Comparison of ENCODE assay signal across 9 cellular contexts in genomic region chr1:31593770-31594632, GRCh38. TPM values are rescaled to one million over a fixed set of nuclear protein-coding genes. Genes with fewer than 3 reads are reported as not detected.
DNase-seq lines count a peak whose midpoint lies in the region; ATAC-seq, FAIRE-seq and TF ChIP-seq lines count a peak whose summit lies in the region.
"Had no signal": no experiment of that assay in that cellular context is flagged by ENCODE, and none has a peak within 500 bp of the region (broad histone marks: within the 10 kb centered on the region; RNA-seq: fewer than 3 reads in every experiment).

No MANE protein-coding gene starts in this region.

- no peaks in the 10 kb centered on the region for H3K79me2 ChIP-seq in HepG2 (ENCODE audit: insufficient read depth, low read length)

- FAIRE-seq in HepG2 (lab: Jason Lieb, UNC): peak; percentile 90

- POLR2A ChIA-PET in HepG2 (lab: Yijun Ruan, JAX): interaction anchor here (1.3 kb wide), 1 partner anchor 31 kb away, joined by 3 read pairs; no protein-coding TSS in a partner anchor

- H3K27ac ChIP-seq in HepG2 (ENCODE audit: extremely low read length, insufficient read depth, low read length): no peak overlapping the region

- in situ Hi-C loops in HepG2 (cut with HindIII; ENCODE audit: extremely low pct_ligation_motif_present, low pct_unique_long_range_greater_than_20kb): no loop called here

- peak; percentile 91 for TF ChIP-seq RAD21 in HepG2 (CRISPR knock-in tag; IDR thresholded peaks at IDR 0.05)

- H2AFZ ChIP-seq in HepG2 (ENCODE audit: low read length): no peak overlapping the region

- H3K27me3 ChIP-seq in HepG2 (ENCODE audit: control insufficient read depth in 1 of 2, insufficient read depth in 2 of 2, low read length in 2 of 2): peaks cover 0 to 9% of the 10 kb centered on the region in 2 experiments; a peak in 1 of 5 replicates

- no peaks in the 10 kb centered on the region for H3K36me3 ChIP-seq in HepG2 (replicated peaks in 1 of 2; ENCODE audit: control insufficient read depth in 1 of 2, insufficient read depth in 2 of 2, low read length in 2 of 2)

- ATAC-seq in GM19351 (IDR thresholded peaks at IDR 0.05; ENCODE audit: unreplicated experiment) (peak; percentile 60), HepG2 (peak; percentile 97), GM19395 (IDR thresholded peaks at IDR 0.05; ENCODE audit: unreplicated experiment) (no peak)

- H3K9ac ChIP-seq in HepG2 (ENCODE audit: insufficient read depth, low read depth, low read length): no peak overlapping the region

- TF ChIP-seq EP300 in HepG2 (IDR thresholded peaks at IDR 0.05; ENCODE audit: low read depth in 2 of 2, low read length in 2 of 2) (no peak), HepG2 (CRISPR knock-in tag; IDR thresholded peaks at IDR 0.05; ENCODE audit: borderline replicate concordance) (no peak)

- no peaks in the 10 kb centered on the region for H3K4me1 ChIP-seq in HepG2 (ENCODE audit: insufficient read depth, low read length)

- DNase-seq in AG10803 (ENCODE audit: low read depth) (peak; percentile 69), NCI-H187 treated with DMSO at 0.1 percent for 48 hours (lab: John Stamatoyannopoulos, UW) (peak; percentile 25), UCSD-AML1 (lab: John Stamatoyannopoulos, UW; ENCODE audit: unreplicated experiment) (peak; percentile 57), cardiac fibroblast (ENCODE audit: low read depth in 2 of 2) (peak; percentile 77 to 80), HepG2 (ENCODE audit: low spot score) (peak; percentile 62)
- peak; percentile 8 for DNase-seq in stimulated activated CD8-positive, alpha-beta memory T cell treated with anti-CD3 and anti-CD28 coated beads, Interleukin-15, amount 100 ng/mL, for 24 hours (ENCODE audit: low read depth)

- CTCF ChIA-PET in HepG2 (lab: Yijun Ruan, JAX; ENCODE audit: low intra/inter-chr PET ratio, low total read pairs): interaction anchor here (0.6 to 7.6 kb wide), 4 partner anchors 23 to 172 kb away, joined by 3 to 106 read pairs (median 6); partner anchors contain the start of gene HCRTR1

- BruUV-seq in HepG2 (replicated peaks; lab: Mats Ljungman, UMichigan): no TSS peak

- H3K4me3 ChIP-seq in AG10803 (ENCODE audit: low read length) (no peak overlapping the region), cardiac fibroblast (replicated peaks in 1 of 2; ENCODE audit: low read depth in 2 of 2, low read length in 2 of 2) (no peak overlapping the region), HepG2 (replicated peaks in 1 of 3; ENCODE audit: insufficient read depth in 1 of 3, low read depth in 2 of 3, low read length in 3 of 3) (no peak overlapping the region)

- TF ChIP-seq CTCF in AG10803 (conservative IDR thresholded peaks at IDR 0.05; ENCODE audit: low read length) (peak; percentile 92), cardiac fibroblast (IDR thresholded peaks at IDR 0.05; ENCODE audit: low read depth, low read length) (peak; percentile 98), HepG2 (CRISPR knock-in tag; IDR thresholded peaks at IDR 0.05) (peak; percentile 98)

- H3K4me2 ChIP-seq in HepG2 (ENCODE audit: low read depth, low read length): no peak overlapping the region

- no peaks in the 10 kb centered on the region for H3K9me3 ChIP-seq in HepG2 (ENCODE audit: low read length)

- WGBS in HepG2 (ENCODE audit: low lambda C conversion rate): 24% methylated on average over 9 of the region's 10 CpGs

- intact Hi-C loops in HepG2 (cut with micrococcal nuclease; ENCODE audit: unreplicated experiment): loop anchor here (1.0 kb wide), 1 partner anchor 30 kb away; no protein-coding TSS in a partner anchor

- no peak for TF ChIP-seq POLR2A in HepG2 (IDR thresholded peaks at IDR 0.05; ENCODE audit: insufficient read depth in 1 of 2, low read depth in 2 of 2, low read length in 2 of 2)

- no peaks in the 10 kb centered on the region for H4K20me1 ChIP-seq in HepG2 (ENCODE audit: insufficient read depth, low read length)

TF ChIP-seq in HepG2, 621 proteins besides CTCF, POLR2A, EP300 and RAD21 (continues in another document):
- TF ChIP-seq CENPT (CRISPR knock-in tag; IDR thresholded peaks at IDR 0.05; ENCODE audit: low read depth): no peak
- 0 out of 2 replicates have a peak, but pooled peaks have one; percentile 45 for TF ChIP-seq SSRP1 (CRISPR knock-in tag; IDR thresholded peaks at IDR 0.05)
- no peak for TF ChIP-seq ZSCAN30 (CRISPR knock-in tag; IDR thresholded peaks at IDR 0.05)
- 0 out of 2 replicates have a peak, but pooled peaks have one; percentile 50 for TF ChIP-seq ZNF619 (CRISPR knock-in tag; IDR thresholded peaks at IDR 0.05)
- no peak for TF ChIP-seq ZNF138 (CRISPR knock-in tag; IDR thresholded peaks at IDR 0.05; ENCODE audit: low read depth)
- no peak for TF ChIP-seq ZNF546 (CRISPR knock-in tag; conservative IDR thresholded peaks at IDR 0.05)
- TF ChIP-seq THYN1 (CRISPR knock-in tag; IDR thresholded peaks at IDR 0.05; ENCODE audit: borderline replicate concordance, low read depth): no peak

RNA-seq across cellular contexts. Expression of gene TINAGL1, which starts 17.7 kb away (rescaled TPM):
- 10.5 and 24.7 TPM in 2 replicates for total RNA-seq in HepG2 (2016; rRNA removed; fragmentation: Illumina TruSeq; extraction: Trizol)
- total RNA-seq in HepG2 (2016; cell fraction: cytosol; rRNA removed; fragmentation: Illumina TruSeq; extraction: Trizol; ENCODE audit: low read depth): 13.7 and 15.2 TPM in 2 replicates
- 9.6 and 28.4 TPM in 2 replicates for total RNA-seq in HepG2 (2016; cell fraction: insoluble cytoplasmic fraction; rRNA removed; fragmentation: Illumina TruSeq; extraction: Trizol)
- total RNA-seq in HepG2 (2016; cell fraction: membrane; rRNA removed; fragmentation: Illumina TruSeq; extraction: Trizol): 21.8 and 22.0 TPM in 2 replicates
- total RNA-seq in HepG2 (2016; cell fraction: nucleus; rRNA removed; fragmentation: Illumina TruSeq; extraction: Trizol): 24.5 and 28.2 TPM in 2 replicates
- polyA plus RNA-seq in HepG2 (2011; rRNA removed): 76.8 and 139 TPM in 2 replicates
- polyA plus RNA-seq in HepG2 (2011; cell fraction: cytosol; rRNA removed): 62.4 and 79.7 TPM in 2 replicates
- 185 and 206 TPM in 2 replicates for polyA plus RNA-seq in HepG2 (2011; cell fraction: nucleus; rRNA removed)
- polyA plus RNA-seq in HepG2 (2012): 42.8 and 47.0 TPM in 2 replicates
- 5.5 and 6.8 TPM in 2 replicates for polyA plus RNA-seq in HepG2 (2016; cell fraction: cytosol; fragmentation: Illumina TruSeq; extraction: Trizol; ENCODE audit: low read depth)
- 8.8 and 11.1 TPM in 2 replicates for polyA plus RNA-seq in HepG2 (2016; cell fraction: insoluble cytoplasmic fraction; fragmentation: Illumina TruSeq; extraction: Trizol; ENCODE audit: low read depth)
- polyA plus RNA-seq in HepG2 (2016; cell fraction: membrane; fragmentation: Illumina TruSeq; extraction: Trizol; ENCODE audit: low read depth): 10.6 and 11.6 TPM in 2 replicates
- 48.2 and 51.2 TPM in 2 replicates for polyA plus RNA-seq in HepG2 (2016; cell fraction: nucleus; fragmentation: Illumina TruSeq; extraction: Trizol; ENCODE audit: insufficient read depth, low read depth)
- 13.3 and 101 TPM in 2 replicates for polyA minus RNA-seq in HepG2 (2011; rRNA and poly(A)+ RNA removed; ENCODE audit: low replicate concordance)
- 27.7 and 32.7 TPM in 2 replicates for polyA minus RNA-seq in HepG2 (2011; cell fraction: cytosol; rRNA and poly(A)+ RNA removed)
- 24.6 and 37.8 TPM in 2 replicates for polyA minus RNA-seq in HepG2 (2011; cell fraction: nucleus; rRNA and poly(A)+ RNA removed)

RNA-seq across cellular contexts. Expression of gene HCRTR1, which starts 23.5 kb away (rescaled TPM):
- total RNA-seq in HepG2 (2016; rRNA removed; fragmentation: Illumina TruSeq; extraction: Trizol): not detected in 2 replicates
- total RNA-seq in HepG2 (2016; cell fraction: cytosol; rRNA removed; fragmentation: Illumina TruSeq; extraction: Trizol; ENCODE audit: low read depth): not detected in 2 replicates
- total RNA-seq in HepG2 (2016; cell fraction: insoluble cytoplasmic fraction; rRNA removed; fragmentation: Illumina TruSeq; extraction: Trizol): not detected in 2 replicates
- not detected in 2 replicates for total RNA-seq in HepG2 (2016; cell fraction: membrane; rRNA removed; fragmentation: Illumina TruSeq; extraction: Trizol)
- total RNA-seq in HepG2 (2016; cell fraction: nucleus; rRNA removed; fragmentation: Illumina TruSeq; extraction: Trizol): not detected in 2 replicates
- 0.05 TPM in 1 of 2 replicates, not detected in the other for polyA plus RNA-seq in HepG2 (2011; rRNA removed)
- 0.03 TPM in 1 of 2 replicates, not detected in the other for polyA plus RNA-seq in HepG2 (2011; cell fraction: cytosol; rRNA removed)
- polyA plus RNA-seq in HepG2 (2011; cell fraction: nucleus; rRNA removed): 0.13 and 0.23 TPM in 2 replicates
- polyA plus RNA-seq in HepG2 (2012): 0.07 TPM in 1 of 2 replicates, not detected in the other
- not detected in 2 replicates for polyA plus RNA-seq in HepG2 (2016; cell fraction: cytosol; fragmentation: Illumina TruSeq; extraction: Trizol; ENCODE audit: low read depth)
- not detected in 2 replicates for polyA plus RNA-seq in HepG2 (2016; cell fraction: insoluble cytoplasmic fraction; fragmentation: Illumina TruSeq; extraction: Trizol; ENCODE audit: low read depth)
- polyA plus RNA-seq in HepG2 (2016; cell fraction: membrane; fragmentation: Illumina TruSeq; extraction: Trizol; ENCODE audit: low read depth): not detected in 2 replicates
- not detected in 2 replicates for polyA plus RNA-seq in HepG2 (2016; cell fraction: nucleus; fragmentation: Illumina TruSeq; extraction: Trizol; ENCODE audit: insufficient read depth, low read depth)
- not detected in 2 replicates for polyA minus RNA-seq in HepG2 (2011; rRNA and poly(A)+ RNA removed; ENCODE audit: low replicate concordance)
- not detected in 2 replicates for polyA minus RNA-seq in HepG2 (2011; cell fraction: cytosol; rRNA and poly(A)+ RNA removed)
- polyA minus RNA-seq in HepG2 (2011; cell fraction: nucleus; rRNA and poly(A)+ RNA removed): not detected in 2 replicates
- total RNA-seq: skeletal muscle tissue had no signal

RNA-seq across cellular contexts. Expression of gene PEF1, which starts 50.7 kb away (rescaled TPM):
- total RNA-seq in HepG2 (2016; rRNA removed; fragmentation: Illumina TruSeq; extraction: Trizol): 57.1 and 85.7 TPM in 2 replicates
- 16.0 and 19.1 TPM in 2 replicates for total RNA-seq in HepG2 (2016; cell fraction: cytosol; rRNA removed; fragmentation: Illumina TruSeq; extraction: Trizol; ENCODE audit: low read depth)
- total RNA-seq in HepG2 (2016; cell fraction: insoluble cytoplasmic fraction; rRNA removed; fragmentation: Illumina TruSeq; extraction: Trizol): 57.5 and 91.4 TPM in 2 replicates
- total RNA-seq in HepG2 (2016; cell fraction: membrane; rRNA removed; fragmentation: Illumina TruSeq; extraction: Trizol): 33.1 and 34.7 TPM in 2 replicates
- 28.3 and 31.4 TPM in 2 replicates for total RNA-seq in HepG2 (2016; cell fraction: nucleus; rRNA removed; fragmentation: Illumina TruSeq; extraction: Trizol)
- 57.8 and 69.0 TPM in 2 replicates for polyA plus RNA-seq in HepG2 (2011; rRNA removed)
- polyA plus RNA-seq in HepG2 (2011; cell fraction: cytosol; rRNA removed): 59.1 and 66.1 TPM in 2 replicates
- 28.9 TPM in 2 replicates for polyA plus RNA-seq in HepG2 (2011; cell fraction: nucleus; rRNA removed)
- polyA plus RNA-seq in HepG2 (2012): 26.2 and 40.7 TPM in 2 replicates
- 17.0 and 18.2 TPM in 2 replicates for polyA plus RNA-seq in HepG2 (2016; cell fraction: cytosol; fragmentation: Illumina TruSeq; extraction: Trizol; ENCODE audit: low read depth)
- 103 and 109 TPM in 2 replicates for polyA plus RNA-seq in HepG2 (2016; cell fraction: insoluble cytoplasmic fraction; fragmentation: Illumina TruSeq; extraction: Trizol; ENCODE audit: low read depth)
- 29.6 and 30.9 TPM in 2 replicates for polyA plus RNA-seq in HepG2 (2016; cell fraction: membrane; fragmentation: Illumina TruSeq; extraction: Trizol; ENCODE audit: low read depth)
- 43.9 and 48.1 TPM in 2 replicates for polyA plus RNA-seq in HepG2 (2016; cell fraction: nucleus; fragmentation: Illumina TruSeq; extraction: Trizol; ENCODE audit: insufficient read depth, low read depth)
- 137 and 154 TPM in 2 replicates for polyA minus RNA-seq in HepG2 (2011; rRNA and poly(A)+ RNA removed; ENCODE audit: low replicate concordance)
- 28.9 and 36.0 TPM in 2 replicates for polyA minus RNA-seq in HepG2 (2011; cell fraction: cytosol; rRNA and poly(A)+ RNA removed)
- polyA minus RNA-seq in HepG2 (2011; cell fraction: nucleus; rRNA and poly(A)+ RNA removed): 14.2 and 17.9 TPM in 2 replicates

Comparison
In these comparisons a context has a peak if more than half of its experiments do, and no peak if none do; other contexts are left out.
1. DNase-seq: peak in every context shown above with its lines; median percentile 78 in cardiac fibroblast; 69 in AG10803; 62 in HepG2; 57 in UCSD-AML1; 25 in NCI-H187 treated with DMSO at 0.1 percent for 48 hours; 8 in stimulated activated CD8-positive, alpha-beta memory T cell treated with anti-CD3 and anti-CD28 coated beads, Interleukin-15, amount 100 ng/mL, for 24 hours.